In genomic region chr5:29051509-29051908, GRCh38 we compare ENCODE assay signal across 18 cellular contexts.
DNase-seq lines count a peak whose midpoint lies in the region; TF ChIP-seq lines count a peak whose summit lies in the region.
"Had no signal": no experiment of that assay in that cellular context is flagged by ENCODE, and none has a peak within 500 bp of the region (broad histone marks: within the 10 kb centered on the region; RNA-seq: fewer than 3 reads in every experiment).

No MANE protein-coding gene starts in this region.

- H3K4me3 Mint-ChIP-seq in mesothelial cell of epicardium, result no peak overlapping the region
- H3K4me3 Mint-ChIP-seq in activated CD4-positive, alpha-beta T cell treated with anti-CD3 and anti-CD28 coated beads, Interleukin-2, amount 10 ng/mL, durations not matched to agents 7 days and 5 days, result no peak overlapping the region
- H3K4me3 Mint-ChIP-seq: CD4-positive, CD25-positive, alpha-beta regulatory T cell; CD8-positive, alpha-beta memory T cell; H9 had no signal

- H3K27me3 ChIP-seq in WERI-Rb-1 (ENCODE audit: insufficient read depth, low read depth, severe bottlenecking) (no peaks in the 10 kb centered on the region), dorsolateral prefrontal cortex (no peaks in the 10 kb centered on the region)
- H3K27me3 ChIP-seq: BE2C had no signal

- H3K36me3 Mint-ChIP-seq in mesothelial cell of epicardium, result no peaks in the 10 kb centered on the region
- no peaks in the 10 kb centered on the region for H3K36me3 Mint-ChIP-seq in activated CD4-positive, alpha-beta T cell treated with anti-CD3 and anti-CD28 coated beads, Interleukin-2, amount 10 ng/mL, durations not matched to agents 7 days and 5 days (ENCODE audit: low read depth)
- H3K36me3 Mint-ChIP-seq: CD4-positive, CD25-positive, alpha-beta regulatory T cell; CD8-positive, alpha-beta memory T cell had no signal

- CTCF ChIA-PET in activated CD4-positive, alpha-beta T cell treated with anti-CD3 and anti-CD28 coated beads, Interleukin-2, amount 10 ng/mL, durations not matched to agents 7 days and 5 days (lab: Charles Lee), result interaction anchor here (0.8 kb wide), 1 partner anchor 50 kb away, joined by 3 read pairs; no protein-coding TSS in a partner anchor

- TF ChIP-seq CTCF in WERI-Rb-1 (IDR thresholded peaks at IDR 0.05; ENCODE audit: low read depth, low read length) (no peak), mesothelial cell of epicardium (IDR thresholded peaks at IDR 0.05; ENCODE audit: unreplicated experiment) (no peak), dorsolateral prefrontal cortex (IDR thresholded peaks at IDR 0.05 in 54 of 56, conservative IDR thresholded peaks at IDR 0.05 in 2 of 56; ENCODE audit: low read depth in 1 of 56, partially characterized antibody in 56 of 56) (no peak)

- intact Hi-C loops in dorsolateral prefrontal cortex (cut with DNase I), result no loop called here

- H3K9me3 Mint-ChIP-seq in mesothelial cell of epicardium, result no peaks in the 10 kb centered on the region
- peaks cover 3% of the 10 kb centered on the region for H3K9me3 Mint-ChIP-seq in activated CD4-positive, alpha-beta T cell treated with anti-CD3 and anti-CD28 coated beads, Interleukin-2, amount 10 ng/mL, durations not matched to agents 7 days and 5 days
- H3K9me3 Mint-ChIP-seq: H9 had no signal

- peaks cover 19% of the 10 kb centered on the region for H3K4me1 Mint-ChIP-seq in mesothelial cell of epicardium
- no peaks in the 10 kb centered on the region for H3K4me1 Mint-ChIP-seq in activated CD4-positive, alpha-beta T cell treated with anti-CD3 and anti-CD28 coated beads, Interleukin-2, amount 10 ng/mL, durations not matched to agents 7 days and 5 days
- H3K4me1 Mint-ChIP-seq: CD4-positive, CD25-positive, alpha-beta regulatory T cell; CD8-positive, alpha-beta memory T cell; H9 had no signal

- H3K9me3 ChIP-seq in WERI-Rb-1 (ENCODE audit: severe bottlenecking), result no peaks in the 10 kb centered on the region
- H3K9me3 ChIP-seq: BE2C had no signal

- H3K27ac Mint-ChIP-seq in mesothelial cell of epicardium, result peak overlapping the region; percentile 66
- H3K27ac Mint-ChIP-seq in activated CD4-positive, alpha-beta T cell treated with anti-CD3 and anti-CD28 coated beads, Interleukin-2, amount 10 ng/mL, durations not matched to agents 7 days and 5 days, result no peak overlapping the region
- H3K27ac Mint-ChIP-seq: CD4-positive, CD25-positive, alpha-beta regulatory T cell; CD8-positive, alpha-beta memory T cell; H9 had no signal

- H3K27ac ChIP-seq in WERI-Rb-1, result peak overlapping the region; percentile 52
- no peak overlapping the region for H3K27ac ChIP-seq in dorsolateral prefrontal cortex

- POLR2A ChIA-PET in activated CD4-positive, alpha-beta T cell treated with anti-CD3 and anti-CD28 coated beads, Interleukin-2, amount 10 ng/mL, durations not matched to agents 7 days and 5 days (lab: Charles Lee), result no interaction called here

- no peaks in the 10 kb centered on the region for H3K27me3 Mint-ChIP-seq in mesothelial cell of epicardium (ENCODE audit: low read depth)
- no peaks in the 10 kb centered on the region for H3K27me3 Mint-ChIP-seq in activated CD4-positive, alpha-beta T cell treated with anti-CD3 and anti-CD28 coated beads, Interleukin-2, amount 10 ng/mL, durations not matched to agents 7 days and 5 days
- H3K27me3 Mint-ChIP-seq: CD4-positive, CD25-positive, alpha-beta regulatory T cell; CD8-positive, alpha-beta memory T cell had no signal

- H3K36me3 ChIP-seq in WERI-Rb-1, result no peaks in the 10 kb centered on the region
- H3K36me3 ChIP-seq: BE2C had no signal

- no peak overlapping the region for H3K4me3 ChIP-seq in WERI-Rb-1 (ENCODE audit: low read depth, low read length)
- no peak overlapping the region for H3K4me3 ChIP-seq in dorsolateral prefrontal cortex
- H3K4me3 ChIP-seq: GM12878 had no signal

- DNase-seq in NCI-H82 (lab: John Stamatoyannopoulos, UW) (peak; percentile 39), WERI-Rb-1 (peak; percentile 16), mesothelial cell of epicardium (ENCODE audit: low spot score in 2 of 2, unreplicated experiment in 2 of 2) (no peak), dorsolateral prefrontal cortex (no peak)
- DNase-seq in activated CD4-positive, alpha-beta T cell treated with anti-CD3 and anti-CD28 coated beads, Interleukin-2, amount 10 ng/mL, durations not matched to agents 7 days and 5 days, result no peak
- no peak for DNase-seq in activated T-cell treated with anti-CD3 and anti-CD28 coated beads, Interleukin-2, amount 50 U/mL, for 48 hours
- DNase-seq: ACHN; BE2C; C1 segment of cervical spinal cord; CD4-positive, CD25-positive, alpha-beta regulatory T cell; CD8-positive, alpha-beta memory T cell; COR-L47; DMS 273 treated with DMSO at 0.1 percent for 48 hours; DMS53; DND-41; EL; H9 had no signal

Comparison
In these comparisons a context has a peak if more than half of its experiments do, and no peak if none do; other contexts are left out.
1. DNase-seq: peak in NCI-H82 (single experiment) and WERI-Rb-1 (single experiment); none in mesothelial cell of epicardium (0 of 2), dorsolateral prefrontal cortex (0 of 10), activated CD4-positive, alpha-beta T cell treated with anti-CD3 and anti-CD28 coated beads, Interleukin-2, amount 10 ng/mL, durations not matched to agents 7 days and 5 days (single experiment) and activated T-cell treated with anti-CD3 and anti-CD28 coated beads, Interleukin-2, amount 50 U/mL, for 48 hours (0 of 2).